Comparison of ENCODE assay signal across 26 cellular contexts in genomic region chr4:25291158-25291733, GRCh38.
"Had no signal": no experiment of that assay in that cellular context is flagged by ENCODE, and none has a peak within 500 bp of the region (broad histone marks: within the 10 kb centered on the region; RNA-seq: fewer than 3 reads in every experiment).

No MANE protein-coding gene starts in this region.

- H3K4me3 ChIP-seq: adrenal gland had no signal

- H3K4me3 Mint-ChIP-seq: activated CD8-positive, alpha-beta T cell treated with anti-CD3 and anti-CD28 coated beads for 36 hours; activated naive CD8-positive, alpha-beta T cell treated with anti-CD3 and anti-CD28 coated beads, Interleukin-2, amount 10 ng/mL, durations not matched to agents 7 days and 5 days; activated T-cell treated with anti-CD3 and anti-CD28 coated beads, Interleukin-2, amount 50 U/mL, for 72 hours had no signal

- H3K27ac Mint-ChIP-seq: activated CD8-positive, alpha-beta T cell treated with anti-CD3 and anti-CD28 coated beads for 36 hours; activated naive CD8-positive, alpha-beta T cell treated with anti-CD3 and anti-CD28 coated beads, Interleukin-2, amount 10 ng/mL, durations not matched to agents 7 days and 5 days; activated T-cell treated with anti-CD3 and anti-CD28 coated beads, Interleukin-2, amount 50 U/mL, for 72 hours; activated T-helper 2 cell treated with anti-CD3 and anti-CD28 coated beads, Interferon-gamma antibody, Interleukin-2, Interleukin-4, amounts not matched to agents 10 μg/mL and 5 μg/mL and 100 μg/mL, durations not matched to agents 14 hours and 24 hours and 36 hours had no signal

- H3K27ac ChIP-seq: adrenal gland, WERI-Rb-1 had no signal

- DNase-seq: activated CD4-positive, alpha-beta T cell treated with anti-CD3 and anti-CD28 coated beads for 4 hours; activated CD8-positive, alpha-beta memory T cell treated with anti-CD3 and anti-CD28 coated beads, Interleukin-2, amount 50 U/mL, for 4 hours; activated CD8-positive, alpha-beta T cell treated with anti-CD3 and anti-CD28 coated beads for 36 hours; activated gamma-delta T cell treated with Interleukin-2 at 50 U/mL for 16 hours; activated naive CD4-positive, alpha-beta T cell treated with anti-CD3 and anti-CD28 coated beads, Interleukin-2, amount 50 U/mL, for 16 hours; activated naive CD8-positive, alpha-beta T cell treated with anti-CD3 and anti-CD28 coated beads, Interleukin-2, amount 10 ng/mL, durations not matched to agents 7 days and 5 days; activated T-cell treated with anti-CD3 and anti-CD28 coated beads, Interleukin-2, amount 50 U/mL, for 72 hours; adrenal gland; anterior cingulate cortex; cerebellar nuclear complex; NCI-H1092 treated with DMSO at 0.1 percent for 48 hours; NCI-H1417 treated with DMSO at 0.1 percent for 48 hours; NCI-H1694 treated with DMSO at 0.1 percent for 48 hours; NCI-H2029 treated with DMSO at 0.1 percent for 48 hours; NCI-H510A treated with DMSO at 0.1 percent for 48 hours; NCI-H69; NK-92 treated with Interleukin-12 subunit alpha and Interleukin-12 subunit beta, amount 100 ng/mL, for 24 hours; OCI-M1; RPMI8226; SK-N-SH; T-helper 1 cell had no signal

- ATAC-seq: activated CD4-positive, CD25-positive, alpha-beta regulatory T cell treated with anti-CD3 and anti-CD28 coated beads, Interleukin-2, amount 50 U/mL, for 24 hours; activated CD8-positive, alpha-beta T cell treated with anti-CD3 and anti-CD28 coated beads for 36 hours; Panc1; Right ventricle myocardium inferior had no signal

- H3K4me1 ChIP-seq: adrenal gland had no signal

- H3K4me1 Mint-ChIP-seq: activated naive CD8-positive, alpha-beta T cell treated with anti-CD3 and anti-CD28 coated beads, Interleukin-2, amount 10 ng/mL, durations not matched to agents 7 days and 5 days had no signal

- H3K27me3 ChIP-seq: adrenal gland had no signal

- H3K4me2 ChIP-seq: SK-N-SH had no signal

- H3K9me3 ChIP-seq: adrenal gland, SK-N-SH had no signal

- H3K9ac ChIP-seq: SK-N-SH had no signal

- H3K36me3 ChIP-seq: adrenal gland, WERI-Rb-1 had no signal
